ENCODE assay signal across 11 cellular contexts in the genomic region with DNA sequence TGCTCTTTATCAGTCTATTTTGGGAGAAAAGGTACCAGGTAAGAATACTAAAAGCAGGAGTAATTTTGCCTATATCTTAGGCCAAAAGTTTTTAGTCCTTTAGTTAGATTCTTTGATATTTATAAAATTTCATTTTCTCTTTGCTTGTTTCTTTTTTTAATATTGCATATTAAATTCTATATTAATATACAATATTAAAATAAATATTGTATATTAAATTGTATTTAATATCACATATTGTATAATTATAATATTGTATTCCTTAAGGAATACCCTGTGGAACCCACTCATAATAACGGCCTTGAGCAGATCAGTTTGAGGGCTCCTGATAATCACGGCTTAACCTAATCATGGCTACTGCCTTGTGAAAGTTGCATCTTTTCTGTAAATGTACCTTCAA. TPM values are rescaled to one million over a fixed set of nuclear protein-coding genes. Genes with fewer than 3 reads are reported as not detected.
A peak's percentile ranks its signal among the peaks of the same experiment; 100 is the strongest.
DNase-seq lines count a peak whose midpoint lies in the region; ATAC-seq, FAIRE-seq and TF ChIP-seq lines count a peak whose summit lies in the region.
"Had no signal": no experiment of that assay in that cellular context is flagged by ENCODE, and none has a peak within 500 bp of the region (broad histone marks: within the 10 kb centered on the region; RNA-seq: fewer than 3 reads in every experiment).

No MANE protein-coding gene starts in this region.

- H3K36me3 ChIP-seq in HepG2 (replicated peaks in 1 of 2; ENCODE audit: control insufficient read depth in 1 of 2, insufficient read depth in 2 of 2, low read length in 2 of 2) (peaks cover 5 to 52% of the 10 kb centered on the region in 2 experiments), right lobe of liver (peaks cover 3 to 57% (median 25%) of the 10 kb centered on the region in 4 donors), suprapubic skin (peaks cover 40% of the 10 kb centered on the region)

- no peak for ATAC-seq in HepG2
- ATAC-seq in right lobe of liver: no peak
- no peak for ATAC-seq in HG03469 (IDR thresholded peaks at IDR 0.05; ENCODE audit: unreplicated experiment)
- no peak for ATAC-seq in HG03025 (IDR thresholded peaks at IDR 0.05; ENCODE audit: low FRiP score, unreplicated experiment)

- DNase-seq in HepG2 (ENCODE audit: low spot score): no peak
- DNase-seq in right lobe of liver: no peak
- no peak for DNase-seq in activated CD4-positive, alpha-beta memory T cell treated with anti-CD3 and anti-CD28 coated beads for 36 hours
- DNase-seq in glutamatergic neuron: no peak
- DNase-seq in suprapubic skin (ENCODE audit: low spot score in 2 of 2): no peak
- no peak for DNase-seq in NCI-H1694 (lab: John Stamatoyannopoulos, UW)
- DNase-seq: adrenal gland, NCI-H446, T-helper 9 cell had no signal

- 96% methylated on average over 2 of the region's 2 CpGs for WGBS in HepG2 (ENCODE audit: low lambda C conversion rate)
- WGBS in right lobe of liver (ENCODE audit: insufficient coverage, low coverage, low lambda C conversion rate, missing lambda C conversion rate): 82% methylated on average over 2 of the region's 2 CpGs
- 84% methylated on average over 2 of the region's 2 CpGs for WGBS in suprapubic skin

- peaks cover 24% of the 10 kb centered on the region for H3K4me1 ChIP-seq in HepG2 (ENCODE audit: insufficient read depth, low read length)
- peaks cover 0 to 24% (median 7%) of the 10 kb centered on the region in 4 donors for H3K4me1 ChIP-seq in right lobe of liver
- H3K4me1 ChIP-seq in suprapubic skin: peaks cover 32% of the 10 kb centered on the region

- TF ChIP-seq RAD21 in HepG2 (CRISPR knock-in tag; IDR thresholded peaks at IDR 0.05): no peak

- peaks cover 2% of the 10 kb centered on the region for H3K27me3 Mint-ChIP-seq in activated CD4-positive, alpha-beta memory T cell treated with anti-CD3 and anti-CD28 coated beads for 36 hours
- H3K27me3 Mint-ChIP-seq in glutamatergic neuron (ENCODE audit: unreplicated experiment): peaks cover 29% of the 10 kb centered on the region

- H3K9me3 ChIP-seq in HepG2 (ENCODE audit: low read length) (no peaks in the 10 kb centered on the region), right lobe of liver (no peaks in the 10 kb centered on the region), suprapubic skin (no peaks in the 10 kb centered on the region)
- H3K9me3 ChIP-seq: adrenal gland had no signal

- no TSS peak for BruUV-seq in HepG2 (replicated peaks; lab: Mats Ljungman, UMichigan)

- no peaks in the 10 kb centered on the region for H3K9me3 Mint-ChIP-seq in activated CD4-positive, alpha-beta memory T cell treated with anti-CD3 and anti-CD28 coated beads for 36 hours
- H3K9me3 Mint-ChIP-seq in glutamatergic neuron (ENCODE audit: unreplicated experiment): peaks cover 29% of the 10 kb centered on the region

- H3K27ac ChIP-seq in HepG2 (ENCODE audit: extremely low read length, insufficient read depth, low read length) (no peak overlapping the region), right lobe of liver (no peak overlapping the region), suprapubic skin (no peak overlapping the region)
- H3K27ac ChIP-seq: adrenal gland had no signal

- H3K27ac Mint-ChIP-seq in activated CD4-positive, alpha-beta memory T cell treated with anti-CD3 and anti-CD28 coated beads for 36 hours: no peak overlapping the region
- H3K27ac Mint-ChIP-seq in glutamatergic neuron (ENCODE audit: unreplicated experiment): no peak overlapping the region

- peaks cover 56% of the 10 kb centered on the region for H3K36me3 Mint-ChIP-seq in activated CD4-positive, alpha-beta memory T cell treated with anti-CD3 and anti-CD28 coated beads for 36 hours
- H3K36me3 Mint-ChIP-seq in glutamatergic neuron (ENCODE audit: unreplicated experiment): peaks cover 11% of the 10 kb centered on the region

- H2AFZ ChIP-seq in HepG2 (ENCODE audit: low read length): no peak overlapping the region

- H3K4me3 ChIP-seq in HepG2 (replicated peaks in 1 of 3; ENCODE audit: insufficient read depth in 1 of 3, low read depth in 2 of 3, low read length in 3 of 3) (peak overlapping the region; percentile 94 to 100 (median 99); a peak in 5 of 6 replicates), right lobe of liver (no peak overlapping the region), suprapubic skin (peak overlapping the region; percentile 93)

- intact Hi-C loops in HepG2 (cut with micrococcal nuclease; ENCODE audit: unreplicated experiment) (loop anchor here (2.0 to 5.0 kb wide), 2 partner anchors 140 to 154 kb away; a partner anchor contains a TSS), right lobe of liver (cut with DNase I) (no loop called here)
- intact Hi-C loops in activated CD4-positive, alpha-beta memory T cell treated with anti-CD3 and anti-CD28 coated beads for 36 hours (cut with micrococcal nuclease): loop anchor here (5.0 to 10.0 kb wide), 6 partner anchors 376 to 811 kb away; a partner anchor contains a TSS

- TF ChIP-seq POLR2A in HepG2 (IDR thresholded peaks at IDR 0.05; ENCODE audit: insufficient read depth in 1 of 2, low read depth in 2 of 2, low read length in 2 of 2) (no peak), right lobe of liver (IDR thresholded peaks at IDR 0.05) (no peak), suprapubic skin (IDR thresholded peaks at IDR 0.05) (no peak)

- peak overlapping the region; percentile 81 for H3K4me2 ChIP-seq in HepG2 (ENCODE audit: low read depth, low read length)

- peak overlapping the region; percentile 100; the same call in 1 of the 2 replicates for H3K9ac ChIP-seq in HepG2 (ENCODE audit: insufficient read depth, low read depth, low read length)

- in situ Hi-C loops in HepG2 (cut with HindIII; ENCODE audit: extremely low pct_ligation_motif_present, low pct_unique_long_range_greater_than_20kb): loop anchor here (10.0 kb wide), 1 partner anchor 664 kb away; a partner anchor contains a TSS

- TF ChIP-seq CTCF in HepG2 (CRISPR knock-in tag; IDR thresholded peaks at IDR 0.05): no peak
- no peak for TF ChIP-seq CTCF in right lobe of liver (IDR thresholded peaks at IDR 0.05)
- TF ChIP-seq CTCF in glutamatergic neuron (IDR thresholded peaks at IDR 0.05; ENCODE audit: partially characterized antibody, unreplicated experiment): no peak
- no peak for TF ChIP-seq CTCF in suprapubic skin (IDR thresholded peaks at IDR 0.05)

- H3K4me1 Mint-ChIP-seq in activated CD4-positive, alpha-beta memory T cell treated with anti-CD3 and anti-CD28 coated beads for 36 hours (ENCODE audit: low read depth): peaks cover 30% of the 10 kb centered on the region
- H3K4me1 Mint-ChIP-seq in glutamatergic neuron (ENCODE audit: low read depth, unreplicated experiment): peaks cover 14% of the 10 kb centered on the region

- TF ChIP-seq EP300 in HepG2 (IDR thresholded peaks at IDR 0.05; ENCODE audit: low read depth in 2 of 2, low read length in 2 of 2) (no peak), HepG2 (CRISPR knock-in tag; IDR thresholded peaks at IDR 0.05; ENCODE audit: borderline replicate concordance) (no peak), suprapubic skin (IDR thresholded peaks at IDR 0.05) (no peak)

- POLR2A ChIA-PET in HepG2 (lab: Yijun Ruan, JAX): no interaction called here
- POLR2A ChIA-PET in activated CD4-positive, alpha-beta memory T cell treated with anti-CD3 and anti-CD28 coated beads for 36 hours (lab: Charles Lee): no interaction called here

- CTCF ChIA-PET in HepG2 (lab: Yijun Ruan, JAX; ENCODE audit: low intra/inter-chr PET ratio, low total read pairs): no interaction called here
- CTCF ChIA-PET in activated CD4-positive, alpha-beta memory T cell treated with anti-CD3 and anti-CD28 coated beads for 36 hours (lab: Charles Lee): interaction anchor here (2.9 kb wide), 1 partner anchor 16 kb away, joined by 11 read pairs; no protein-coding TSS in a partner anchor

- H3K79me2 ChIP-seq in HepG2 (ENCODE audit: insufficient read depth, low read length): peaks cover 65% of the 10 kb centered on the region

- H3K27me3 ChIP-seq in HepG2 (ENCODE audit: control insufficient read depth in 1 of 2, insufficient read depth in 2 of 2, low read length in 2 of 2) (peaks cover 0 to 3% of the 10 kb centered on the region in 2 experiments; a peak in 1 of 5 replicates), right lobe of liver (no peaks in the 10 kb centered on the region), suprapubic skin (no peaks in the 10 kb centered on the region)
- H3K27me3 ChIP-seq: adrenal gland had no signal

- peak overlapping the region; percentile 61 for H3K4me3 Mint-ChIP-seq in activated CD4-positive, alpha-beta memory T cell treated with anti-CD3 and anti-CD28 coated beads for 36 hours
- peak overlapping the region; percentile 100 for H3K4me3 Mint-ChIP-seq in glutamatergic neuron (ENCODE audit: unreplicated experiment)

- peaks cover 35% of the 10 kb centered on the region for H4K20me1 ChIP-seq in HepG2 (ENCODE audit: insufficient read depth, low read length)

- no peak for FAIRE-seq in HepG2 (lab: Jason Lieb, UNC)

RNA-seq across cellular contexts. Expression of a gene that starts 1.9 kb away (rescaled TPM):
- total RNA-seq in HepG2 (2016; rRNA removed; fragmentation: Illumina TruSeq; extraction: Trizol): 31.9 and 68.8 TPM in 2 replicates
- total RNA-seq in HepG2 (2016; cell fraction: cytosol; rRNA removed; fragmentation: Illumina TruSeq; extraction: Trizol; ENCODE audit: low read depth): 28.2 and 32.1 TPM in 2 replicates
- 34.8 and 63.6 TPM in 2 replicates for total RNA-seq in HepG2 (2016; cell fraction: insoluble cytoplasmic fraction; rRNA removed; fragmentation: Illumina TruSeq; extraction: Trizol)
- total RNA-seq in HepG2 (2016; cell fraction: membrane; rRNA removed; fragmentation: Illumina TruSeq; extraction: Trizol): 29.6 and 34.9 TPM in 2 replicates
- 128 and 149 TPM in 2 replicates for total RNA-seq in HepG2 (2016; cell fraction: nucleus; rRNA removed; fragmentation: Illumina TruSeq; extraction: Trizol)
- polyA plus RNA-seq in HepG2 (2011; rRNA removed): 58.6 and 65.9 TPM in 2 replicates
- polyA plus RNA-seq in HepG2 (2011; cell fraction: cytosol; rRNA removed): 11.6 and 14.3 TPM in 2 replicates
- 128 and 136 TPM in 2 replicates for polyA plus RNA-seq in HepG2 (2011; cell fraction: nucleus; rRNA removed)
- 42.4 and 43.9 TPM in 2 replicates for polyA plus RNA-seq in HepG2 (2012)
- polyA plus RNA-seq in HepG2 (2016; cell fraction: cytosol; fragmentation: Illumina TruSeq; extraction: Trizol; ENCODE audit: low read depth): 9.9 and 10.0 TPM in 2 replicates
- polyA plus RNA-seq in HepG2 (2016; cell fraction: insoluble cytoplasmic fraction; fragmentation: Illumina TruSeq; extraction: Trizol; ENCODE audit: low read depth): 31.3 and 31.7 TPM in 2 replicates
- polyA plus RNA-seq in HepG2 (2016; cell fraction: membrane; fragmentation: Illumina TruSeq; extraction: Trizol; ENCODE audit: low read depth): 16.6 and 17.0 TPM in 2 replicates
- polyA plus RNA-seq in HepG2 (2016; cell fraction: nucleus; fragmentation: Illumina TruSeq; extraction: Trizol; ENCODE audit: insufficient read depth, low read depth): 274 and 290 TPM in 2 replicates
- 37.3 and 40.5 TPM in 2 replicates for polyA minus RNA-seq in HepG2 (2011; rRNA and poly(A)+ RNA removed; ENCODE audit: low replicate concordance)
- 13.0 and 13.9 TPM in 2 replicates for polyA minus RNA-seq in HepG2 (2011; cell fraction: cytosol; rRNA and poly(A)+ RNA removed)
- polyA minus RNA-seq in HepG2 (2011; cell fraction: nucleus; rRNA and poly(A)+ RNA removed): 201 and 240 TPM in 2 replicates
- total RNA-seq in right lobe of liver: 10 to 100 TPM; 11.0 to 27.6 (median 14.0) TPM
- 10 to 100 TPM; 29.9 to 37.8 TPM for total RNA-seq in activated CD4-positive, alpha-beta memory T cell treated with anti-CD3 and anti-CD28 coated beads for 36 hours
- total RNA-seq in glutamatergic neuron (ENCODE audit: unreplicated experiment): 120 TPM
- 100 to 1,000 TPM in 1 of 4 donors, 10 to 100 TPM in 3; 46.8 to 200 (median 61.5) TPM for total RNA-seq in suprapubic skin

RNA-seq across cellular contexts. Expression of a gene that starts 2.6 kb away (rescaled TPM):
- total RNA-seq in HepG2 (2016; rRNA removed; fragmentation: Illumina TruSeq; extraction: Trizol): 503 and 539 TPM in 2 replicates
- 84.1 and 89.7 TPM in 2 replicates for total RNA-seq in HepG2 (2016; cell fraction: cytosol; rRNA removed; fragmentation: Illumina TruSeq; extraction: Trizol; ENCODE audit: low read depth)
- 489 and 528 TPM in 2 replicates for total RNA-seq in HepG2 (2016; cell fraction: insoluble cytoplasmic fraction; rRNA removed; fragmentation: Illumina TruSeq; extraction: Trizol)
- 116 and 157 TPM in 2 replicates for total RNA-seq in HepG2 (2016; cell fraction: membrane; rRNA removed; fragmentation: Illumina TruSeq; extraction: Trizol)
- total RNA-seq in HepG2 (2016; cell fraction: nucleus; rRNA removed; fragmentation: Illumina TruSeq; extraction: Trizol): 878 and 919 TPM in 2 replicates
- 622 and 684 TPM in 2 replicates for polyA plus RNA-seq in HepG2 (2011; rRNA removed)
- polyA plus RNA-seq in HepG2 (2011; cell fraction: cytosol; rRNA removed): 569 and 613 TPM in 2 replicates
- polyA plus RNA-seq in HepG2 (2011; cell fraction: nucleus; rRNA removed): 1,237 and 1,431 TPM in 2 replicates
- 388 and 421 TPM in 2 replicates for polyA plus RNA-seq in HepG2 (2012)
- 39.4 and 49.0 TPM in 2 replicates for polyA plus RNA-seq in HepG2 (2016; cell fraction: cytosol; fragmentation: Illumina TruSeq; extraction: Trizol; ENCODE audit: low read depth)
- 620 and 627 TPM in 2 replicates for polyA plus RNA-seq in HepG2 (2016; cell fraction: insoluble cytoplasmic fraction; fragmentation: Illumina TruSeq; extraction: Trizol; ENCODE audit: low read depth)
- 60.1 and 80.5 TPM in 2 replicates for polyA plus RNA-seq in HepG2 (2016; cell fraction: membrane; fragmentation: Illumina TruSeq; extraction: Trizol; ENCODE audit: low read depth)
- 1,021 and 1,036 TPM in 2 replicates for polyA plus RNA-seq in HepG2 (2016; cell fraction: nucleus; fragmentation: Illumina TruSeq; extraction: Trizol; ENCODE audit: insufficient read depth, low read depth)
- polyA minus RNA-seq in HepG2 (2011; rRNA and poly(A)+ RNA removed; ENCODE audit: low replicate concordance): 1,158 and 1,526 TPM in 2 replicates
- polyA minus RNA-seq in HepG2 (2011; cell fraction: cytosol; rRNA and poly(A)+ RNA removed): 501 and 518 TPM in 2 replicates
- polyA minus RNA-seq in HepG2 (2011; cell fraction: nucleus; rRNA and poly(A)+ RNA removed): 2,012 and 2,066 TPM in 2 replicates
- 100 to 1,000 TPM; 218 to 431 (median 344) TPM for total RNA-seq in right lobe of liver
- total RNA-seq in activated CD4-positive, alpha-beta memory T cell treated with anti-CD3 and anti-CD28 coated beads for 36 hours: 100 to 1,000 TPM; 583 to 626 TPM
- total RNA-seq in glutamatergic neuron (ENCODE audit: unreplicated experiment): 1,273 TPM
- 1,000 to 10,000 TPM in 1 of 4 donors, 100 to 1,000 TPM in 3; 532 to 1,402 (median 922) TPM for total RNA-seq in suprapubic skin

RNA-seq across cellular contexts. Expression of a gene that starts 11.8 kb away (rescaled TPM):
- total RNA-seq in HepG2 (2016; rRNA removed; fragmentation: Illumina TruSeq; extraction: Trizol): 16.2 and 25.5 TPM in 2 replicates
- 6.2 and 6.5 TPM in 2 replicates for total RNA-seq in HepG2 (2016; cell fraction: cytosol; rRNA removed; fragmentation: Illumina TruSeq; extraction: Trizol; ENCODE audit: low read depth)
- total RNA-seq in HepG2 (2016; cell fraction: insoluble cytoplasmic fraction; rRNA removed; fragmentation: Illumina TruSeq; extraction: Trizol): 17.1 and 25.1 TPM in 2 replicates
- total RNA-seq in HepG2 (2016; cell fraction: membrane; rRNA removed; fragmentation: Illumina TruSeq; extraction: Trizol): 4.8 and 7.5 TPM in 2 replicates
- 40.2 and 43.9 TPM in 2 replicates for total RNA-seq in HepG2 (2016; cell fraction: nucleus; rRNA removed; fragmentation: Illumina TruSeq; extraction: Trizol)
- 19.6 and 21.1 TPM in 2 replicates for polyA plus RNA-seq in HepG2 (2011; rRNA removed)
- polyA plus RNA-seq in HepG2 (2011; cell fraction: cytosol; rRNA removed): 7.1 and 7.7 TPM in 2 replicates
- polyA plus RNA-seq in HepG2 (2011; cell fraction: nucleus; rRNA removed): 33.9 and 48.5 TPM in 2 replicates
- 20.6 and 26.0 TPM in 2 replicates for polyA plus RNA-seq in HepG2 (2012)
- polyA plus RNA-seq in HepG2 (2016; cell fraction: cytosol; fragmentation: Illumina TruSeq; extraction: Trizol; ENCODE audit: low read depth): 1.7 and 1.9 TPM in 2 replicates
- 15.7 and 18.4 TPM in 2 replicates for polyA plus RNA-seq in HepG2 (2016; cell fraction: insoluble cytoplasmic fraction; fragmentation: Illumina TruSeq; extraction: Trizol; ENCODE audit: low read depth)
- polyA plus RNA-seq in HepG2 (2016; cell fraction: membrane; fragmentation: Illumina TruSeq; extraction: Trizol; ENCODE audit: low read depth): 2.1 and 3.4 TPM in 2 replicates
- polyA plus RNA-seq in HepG2 (2016; cell fraction: nucleus; fragmentation: Illumina TruSeq; extraction: Trizol; ENCODE audit: insufficient read depth, low read depth): 81.7 and 89.2 TPM in 2 replicates
- polyA minus RNA-seq in HepG2 (2011; rRNA and poly(A)+ RNA removed; ENCODE audit: low replicate concordance): 8.5 and 12.3 TPM in 2 replicates
- 3.9 and 5.4 TPM in 2 replicates for polyA minus RNA-seq in HepG2 (2011; cell fraction: cytosol; rRNA and poly(A)+ RNA removed)
- polyA minus RNA-seq in HepG2 (2011; cell fraction: nucleus; rRNA and poly(A)+ RNA removed): 61.8 and 78.0 TPM in 2 replicates
- total RNA-seq in right lobe of liver: 1 to 10 TPM; 2.9 to 9.2 (median 5.5) TPM
- 10 to 100 TPM; 25.8 to 28.1 TPM for total RNA-seq in activated CD4-positive, alpha-beta memory T cell treated with anti-CD3 and anti-CD28 coated beads for 36 hours
- 25.7 TPM for total RNA-seq in glutamatergic neuron (ENCODE audit: unreplicated experiment)
- total RNA-seq in suprapubic skin: 10 to 100 TPM in 1 of 4 donors, 1 to 10 TPM in 3; 2.7 to 23.2 (median 5.0) TPM

RNA-seq across cellular contexts. Expression of a gene that starts 59.8 kb away (rescaled TPM):
- total RNA-seq in HepG2 (2016; rRNA removed; fragmentation: Illumina TruSeq; extraction: Trizol) (0.27 TPM in 1 of 2 replicates, not detected in the other), right lobe of liver (1 to 10 TPM in 4 of 6 experiments, under 1 TPM in 2; 0.57 to 3.0 (median 1.9) TPM), glutamatergic neuron (ENCODE audit: unreplicated experiment) (not detected), suprapubic skin (under 1 TPM in 2 of 4 donors, not detected in 2; 0.45 to 0.57 TPM)
- total RNA-seq in HepG2 (2016; cell fraction: cytosol; rRNA removed; fragmentation: Illumina TruSeq; extraction: Trizol; ENCODE audit: low read depth): not detected in 2 replicates
- not detected in 2 replicates for total RNA-seq in HepG2 (2016; cell fraction: insoluble cytoplasmic fraction; rRNA removed; fragmentation: Illumina TruSeq; extraction: Trizol)
- total RNA-seq in HepG2 (2016; cell fraction: membrane; rRNA removed; fragmentation: Illumina TruSeq; extraction: Trizol): not detected in 2 replicates
- not detected in 2 replicates for total RNA-seq in HepG2 (2016; cell fraction: nucleus; rRNA removed; fragmentation: Illumina TruSeq; extraction: Trizol)
- 0.98 and 1.7 TPM in 2 replicates for polyA plus RNA-seq in HepG2 (2011; rRNA removed)
- polyA plus RNA-seq in HepG2 (2011; cell fraction: cytosol; rRNA removed): 0.47 and 0.75 TPM in 2 replicates
- polyA plus RNA-seq in HepG2 (2011; cell fraction: nucleus; rRNA removed): 0.80 and 1.5 TPM in 2 replicates
- 0.57 TPM in 1 of 2 replicates, not detected in the other for polyA plus RNA-seq in HepG2 (2012)
- not detected in 2 replicates for polyA plus RNA-seq in HepG2 (2016; cell fraction: cytosol; fragmentation: Illumina TruSeq; extraction: Trizol; ENCODE audit: low read depth)
- not detected in 2 replicates for polyA plus RNA-seq in HepG2 (2016; cell fraction: insoluble cytoplasmic fraction; fragmentation: Illumina TruSeq; extraction: Trizol; ENCODE audit: low read depth)
- polyA plus RNA-seq in HepG2 (2016; cell fraction: membrane; fragmentation: Illumina TruSeq; extraction: Trizol; ENCODE audit: low read depth): 0.34 TPM in 1 of 2 replicates, not detected in the other
- polyA plus RNA-seq in HepG2 (2016; cell fraction: nucleus; fragmentation: Illumina TruSeq; extraction: Trizol; ENCODE audit: insufficient read depth, low read depth): 0.64 TPM in 1 of 2 replicates, not detected in the other
- 0.72 TPM in 1 of 2 replicates, not detected in the other for polyA minus RNA-seq in HepG2 (2011; rRNA and poly(A)+ RNA removed; ENCODE audit: low replicate concordance)
- not detected in 2 replicates for polyA minus RNA-seq in HepG2 (2011; cell fraction: cytosol; rRNA and poly(A)+ RNA removed)
- polyA minus RNA-seq in HepG2 (2011; cell fraction: nucleus; rRNA and poly(A)+ RNA removed): 1.2 and 2.5 TPM in 2 replicates
- not detected for total RNA-seq in activated CD4-positive, alpha-beta memory T cell treated with anti-CD3 and anti-CD28 coated beads for 36 hours

Comparison
In these comparisons a context has a peak if more than half of its experiments do, and no peak if none do; other contexts are left out.
1. H3K4me3 ChIP-seq: peak in HepG2 (3 of 3) and suprapubic skin (single experiment); none in right lobe of liver (0 of 3).
2. intact Hi-C loops: an anchor here in HepG2 (2.0 to 5.0 kb wide) and activated CD4-positive, alpha-beta memory T cell treated with anti-CD3 and anti-CD28 coated beads for 36 hours (5.0 to 10.0 kb wide); none called in right lobe of liver.